In genomic region chr15:23570466-23570865, GRCh38 we compare ENCODE assay signal across 23 cellular contexts.
DNase-seq lines count a peak whose midpoint lies in the region; ATAC-seq lines count a peak whose summit lies in the region.
"Had no signal": no experiment of that assay in that cellular context is flagged by ENCODE, and none has a peak within 500 bp of the region (broad histone marks: within the 10 kb centered on the region; RNA-seq: fewer than 3 reads in every experiment).

No MANE protein-coding gene starts in this region.

- peak; percentile 60 for DNase-seq in NCI-H526 treated with DMSO at 0.1 percent for 48 hours (lab: John Stamatoyannopoulos, UW)
- DNase-seq in NCI-H526 (lab: John Stamatoyannopoulos, UW) = no peak
- DNase-seq in caudate nucleus (lab: John Stamatoyannopoulos, UW) = peak in 20 of 61 donors; percentile 6 to 63 (median 14)
- DNase-seq in midbrain (lab: John Stamatoyannopoulos, UW) = peak; percentile 15
- DNase-seq in LoVo (ENCODE audit: low spot score) = no peak
- no peak for DNase-seq in HuH-7.5 (ENCODE audit: low spot score)
- DNase-seq: activated CD8-positive, alpha-beta T cell treated with anti-CD3 and anti-CD28 coated beads for 36 hours; activated naive CD4-positive, alpha-beta T cell treated with anti-CD3 and anti-CD28 coated beads, Interleukin-2, amount 10 ng/mL, durations not matched to agents 7 days and 5 days; activated T-cell treated with anti-CD3 and anti-CD28 coated beads, Interleukin-2, amount 50 U/mL, for 4 hours; cortex of kidney; foreskin melanocyte; IMR-90; left ventricle myocardium superior; NCI-H2081 treated with DMSO at 0.1 percent for 48 hours; NCI-H748 treated with DMSO at 0.1 percent for 48 hours; stimulated activated CD4-positive, alpha-beta T cell treated with anti-CD3 and anti-CD28 coated beads, Interleukin-4, amount 100 ng/mL, for 4 hours; T-helper 2 cell; WERI-Rb-1 had no signal

- H3K27ac ChIP-seq in caudate nucleus (ENCODE audit: low read depth, low read length) = peak overlapping the region; percentile 18
- H3K27ac ChIP-seq: BLaER1 treated with 17β-estradiol and CSF1 and Interleukin-3, amounts not matched to agents 10 nM and 100 nM; parathyroid adenoma; skin epidermis; WERI-Rb-1 had no signal

- ATAC-seq in GM21390 (IDR thresholded peaks at IDR 0.05; ENCODE audit: unreplicated experiment) (no peak), HG03469 (IDR thresholded peaks at IDR 0.05; ENCODE audit: unreplicated experiment) (no peak)
- ATAC-seq: activated CD8-positive, alpha-beta T cell treated with anti-CD3 and anti-CD28 coated beads for 36 hours; activated T-cell treated with anti-CD3 and anti-CD28 coated beads, Interleukin-2, amount 50 U/mL, for 4 hours; left ventricle myocardium superior had no signal

Comparison
In these comparisons a context has a peak if more than half of its experiments do, and no peak if none do; other contexts are left out.
1. DNase-seq: peak in NCI-H526 treated with DMSO at 0.1 percent for 48 hours (single experiment) and midbrain (single experiment); none in NCI-H526 (0 of 2), LoVo (single experiment) and HuH-7.5 (single experiment).